ENCODE assay signal across 2 cellular contexts in genomic region chr3:175255698-175256097, GRCh38.
TF ChIP-seq lines count a peak whose summit lies in the region.

No MANE protein-coding gene starts in this region.

TF ChIP-seq in IMR-90, 13 proteins besides CTCF, POLR2A, EP300 and RAD21:
- TF ChIP-seq NFE2L2 (IDR thresholded peaks at IDR 0.05; ENCODE audit: low read depth, low read length) (peak; percentile 37; the same call in 1 of the 2 replicates), CEBPB (IDR thresholded peaks at IDR 0.05; ENCODE audit: low read depth, low read length) (peak; percentile 98), BHLHE40 (IDR thresholded peaks at IDR 0.05; ENCODE audit: low read depth, low read length) (no peak), FOS (IDR thresholded peaks at IDR 0.05; ENCODE audit: low read depth, low read length) (no peak), MAZ (IDR thresholded peaks at IDR 0.05; ENCODE audit: borderline replicate concordance, low read depth, low read length) (no peak), MAFK (IDR thresholded peaks at IDR 0.05; ENCODE audit: low read depth, low read length) (no peak), RCOR1 (IDR thresholded peaks at IDR 0.05; ENCODE audit: insufficient replicate concordance, low read length) (peak; percentile 57), CHD1 (IDR thresholded peaks at IDR 0.05; ENCODE audit: low read depth, low read length) (no peak)
TF ChIP-seq in IMR-90: peak in this region for 3.

TF ChIP-seq in GM12878, 131 proteins besides CTCF, POLR2A, EP300 and RAD21:
- no peak for TF ChIP-seq SUPT20H (IDR thresholded peaks at IDR 0.05; ENCODE audit: borderline replicate concordance, control insufficient read depth, low read depth, low read length)
- no peak for TF ChIP-seq RAD51 (IDR thresholded peaks at IDR 0.05)
- peak; percentile 36; the same call in 1 of the 2 replicates for TF ChIP-seq SMAD5 (IDR thresholded peaks at IDR 0.05; ENCODE audit: low read depth)
- TF ChIP-seq MTA3 (IDR thresholded peaks at IDR 0.05; ENCODE audit: borderline replicate concordance, low read length) = no peak
- TF ChIP-seq CHD4 (IDR thresholded peaks at IDR 0.05) = no peak
- TF ChIP-seq TAF1 (IDR thresholded peaks at IDR 0.05; ENCODE audit: borderline replicate concordance, low read depth, low read length) = no peak
- TF ChIP-seq BCLAF1 (IDR thresholded peaks at IDR 0.05) = no peak
- TF ChIP-seq E4F1 (IDR thresholded peaks at IDR 0.05; ENCODE audit: borderline replicate concordance, partially characterized antibody) = no peak
- TF ChIP-seq ZBED1 (IDR thresholded peaks at IDR 0.05; ENCODE audit: borderline replicate concordance) = 0 out of 2 replicates have a peak, but pooled peaks have one; percentile 37
- TF ChIP-seq POLR2AphosphoS5 (IDR thresholded peaks at IDR 0.05; ENCODE audit: low read length) = peak; percentile 48; the same call in 1 of the 2 replicates
- TF ChIP-seq KAT2A (conservative IDR thresholded peaks at IDR 0.05; ENCODE audit: control insufficient read depth, low read depth, low read length) = no peak
- TF ChIP-seq PRDM15 (CRISPR knock-in tag; IDR thresholded peaks at IDR 0.05) = no peak
- TF ChIP-seq ZBTB4 (CRISPR knock-in tag; IDR thresholded peaks at IDR 0.05) = no peak
- no peak for TF ChIP-seq JUNB (IDR thresholded peaks at IDR 0.05)
- no peak for TF ChIP-seq RBBP5 (conservative IDR thresholded peaks at IDR 0.05)
- no peak for TF ChIP-seq CUX1 (IDR thresholded peaks at IDR 0.05; ENCODE audit: insufficient replicate concordance, low read depth, low read length)
- TF ChIP-seq ELK1 (IDR thresholded peaks at IDR 0.05; ENCODE audit: low read depth, low read length) = no peak
- TF ChIP-seq E2F4 (IDR thresholded peaks at IDR 0.05; ENCODE audit: low read depth, low read length) = no peak
- no peak; a peak in 1 of 4 replicates for TF ChIP-seq CEBPB (IDR thresholded peaks at IDR 0.05; ENCODE audit: borderline replicate concordance in 1 of 2, low read depth in 2 of 2, low read length in 2 of 2)
- TF ChIP-seq PAX8 (IDR thresholded peaks at IDR 0.05) = no peak
- TF ChIP-seq BCL3 (IDR thresholded peaks at IDR 0.05; ENCODE audit: borderline replicate concordance, insufficient read depth, low read depth, low read length, poor library complexity, severe bottlenecking) = peak; percentile 20
- no peak for TF ChIP-seq POLR2AphosphoS2 (IDR thresholded peaks at IDR 0.05; ENCODE audit: low read depth, low read length)
